17 cellular contexts compared by ENCODE assay signal in genomic region chr20:21154692-21155091, GRCh38. TPM values are rescaled to one million over a fixed set of nuclear protein-coding genes. Genes with fewer than 3 reads are reported as not detected.
A peak's percentile ranks its signal among the peaks of the same experiment; 100 is the strongest.
DNase-seq lines count a peak whose midpoint lies in the region; ATAC-seq and TF ChIP-seq lines count a peak whose summit lies in the region.
"Had no signal": no experiment of that assay in that cellular context is flagged by ENCODE, and none has a peak within 500 bp of the region (broad histone marks: within the 10 kb centered on the region; RNA-seq: fewer than 3 reads in every experiment).

No MANE protein-coding gene starts in this region.

- no peaks in the 10 kb centered on the region for H3K27me3 ChIP-seq in psoas muscle (ENCODE audit: insufficient read depth in 3 of 3, low read length in 2 of 3)

- intact Hi-C loops in psoas muscle (cut with DNase I): no loop called here

- H3K4me3 ChIP-seq in psoas muscle: no peak overlapping the region
- H3K4me3 ChIP-seq: A549 had no signal

- no peak overlapping the region for H3K4me3 Mint-ChIP-seq in stimulated activated effector memory CD8-positive, alpha-beta T cell treated with anti-CD3 and anti-CD28 coated beads, Interleukin-12 subunit alpha, Interleukin-12 subunit beta, amount 100 ng/mL, for 72 hours
- H3K4me3 Mint-ChIP-seq: CD4-positive, alpha-beta T cell; H9 had no signal

- TF ChIP-seq CTCF in VCaP (conservative IDR thresholded peaks at IDR 0.05) (no peak), psoas muscle (IDR thresholded peaks at IDR 0.05) (no peak)

- peak overlapping the region; percentile 21 for H3K27ac Mint-ChIP-seq in stimulated activated effector memory CD8-positive, alpha-beta T cell treated with anti-CD3 and anti-CD28 coated beads, Interleukin-12 subunit alpha, Interleukin-12 subunit beta, amount 100 ng/mL, for 72 hours
- H3K27ac Mint-ChIP-seq: CD4-positive, alpha-beta T cell; H9 had no signal

- H3K9me3 ChIP-seq in psoas muscle: no peaks in the 10 kb centered on the region
- H3K9me3 ChIP-seq: A549, Caco-2 had no signal

- peaks cover 0 to 6% of the 10 kb centered on the region in 2 donors for H3K36me3 ChIP-seq in psoas muscle (ENCODE audit: insufficient read depth in 1 of 2, low read depth in 1 of 2)

- DNase-seq in DMS 273 (lab: John Stamatoyannopoulos, UW; ENCODE audit: unreplicated experiment): peak; percentile 28
- DNase-seq in DMS 273 treated with DMSO at 0.1 percent for 48 hours (lab: John Stamatoyannopoulos, UW): no peak
- no peak for DNase-seq in psoas muscle
- no peak for DNase-seq in stimulated activated effector memory CD8-positive, alpha-beta T cell treated with anti-CD3 and anti-CD28 coated beads, Interleukin-12 subunit alpha, Interleukin-12 subunit beta, amount 100 ng/mL, for 72 hours (ENCODE audit: low spot score in 2 of 2)
- no peak for DNase-seq in NK-92 treated with Interleukin-12 subunit alpha and Interleukin-12 subunit beta, amount 100 ng/mL, for 24 hours (lab: John Stamatoyannopoulos, UW)
- no peak for DNase-seq in NCI-H2196 (lab: John Stamatoyannopoulos, UW; ENCODE audit: unreplicated experiment)
- no peak for DNase-seq in activated naive CD4-positive, alpha-beta T cell (lab: John Stamatoyannopoulos, UW)
- DNase-seq: AML-193; Caco-2; CD4-positive, alpha-beta T cell; H9 had no signal

- H3K36me3 Mint-ChIP-seq in stimulated activated effector memory CD8-positive, alpha-beta T cell treated with anti-CD3 and anti-CD28 coated beads, Interleukin-12 subunit alpha, Interleukin-12 subunit beta, amount 100 ng/mL, for 72 hours: peaks cover 1% of the 10 kb centered on the region

- WGBS in psoas muscle, 3 donors: 51 to 61% (median 57%) methylated on average over 2 of the region's 2 CpGs

- H3K27ac ChIP-seq in VCaP: peak overlapping the region; percentile 59
- H3K27ac ChIP-seq in psoas muscle: peak overlapping the region; percentile 51
- H3K27ac ChIP-seq: 22Rv1, A549, C4-2B had no signal

- H3K4me1 Mint-ChIP-seq in stimulated activated effector memory CD8-positive, alpha-beta T cell treated with anti-CD3 and anti-CD28 coated beads, Interleukin-12 subunit alpha, Interleukin-12 subunit beta, amount 100 ng/mL, for 72 hours: no peaks in the 10 kb centered on the region

- peaks cover 15% of the 10 kb centered on the region for H3K4me1 ChIP-seq in psoas muscle
- H3K4me1 ChIP-seq: A549, Caco-2 had no signal

- ATAC-seq in psoas muscle: peak in 2 of 4 donors; percentile 44 to 54
- no peak for ATAC-seq in stimulated activated effector memory CD8-positive, alpha-beta T cell treated with anti-CD3 and anti-CD28 coated beads, Interleukin-12 subunit alpha, Interleukin-12 subunit beta, amount 100 ng/mL, for 72 hours
- ATAC-seq: A549, HepG2 had no signal

- H3K9me3 Mint-ChIP-seq in stimulated activated effector memory CD8-positive, alpha-beta T cell treated with anti-CD3 and anti-CD28 coated beads, Interleukin-12 subunit alpha, Interleukin-12 subunit beta, amount 100 ng/mL, for 72 hours: no peaks in the 10 kb centered on the region
- H3K9me3 Mint-ChIP-seq: CD4-positive, alpha-beta T cell; H9 had no signal

RNA-seq across cellular contexts. Expression of gene KIZ, which starts 28.8 kb away (rescaled TPM):
- 10 to 100 TPM; 18.6 to 26.2 (median 22.7) TPM for total RNA-seq in psoas muscle
- 10 to 100 TPM in 2 of 3 donors, 1 to 10 TPM in 1; 4.6 to 17.1 (median 12.9) TPM for polyA plus RNA-seq in psoas muscle

RNA-seq across cellular contexts. Expression of gene LINC00237, which starts 48.5 kb away (rescaled TPM):
- not detected for total RNA-seq in psoas muscle
- polyA plus RNA-seq in psoas muscle: not detected
- total RNA-seq: CD4-positive, alpha-beta T cell; HepG2 had no signal
- polyA plus RNA-seq: A549, BJ, HepG2 had no signal
